ENCODE assay signal across 14 cellular contexts in genomic region chr18:11859282-11859797, GRCh38. TPM values are rescaled to one million over a fixed set of nuclear protein-coding genes. Genes with fewer than 3 reads are reported as not detected.
DNase-seq lines count a peak whose midpoint lies in the region; ATAC-seq and TF ChIP-seq lines count a peak whose summit lies in the region.
"Had no signal": no experiment of that assay in that cellular context is flagged by ENCODE, and none has a peak within 500 bp of the region (broad histone marks: within the 10 kb centered on the region; RNA-seq: fewer than 3 reads in every experiment).

No MANE protein-coding gene starts in this region.

- H3K9ac ChIP-seq in mesendoderm (ENCODE audit: low read length): no peak overlapping the region

- H3K9me3 Mint-ChIP-seq in activated CD8-positive, alpha-beta T cell treated with anti-CD3 and anti-CD28 coated beads for 36 hours: no peaks in the 10 kb centered on the region
- no peaks in the 10 kb centered on the region for H3K9me3 Mint-ChIP-seq in activated CD8-positive, alpha-beta T cell treated with anti-CD3 and anti-CD28 coated beads, Interleukin-2, amount 10 ng/mL, durations not matched to agents 7 days and 5 days (ENCODE audit: insufficient read depth)
- no peaks in the 10 kb centered on the region for H3K9me3 Mint-ChIP-seq in activated T-helper 2 cell treated with anti-CD3 and anti-CD28 coated beads, Interferon-gamma antibody, Interleukin-2, Interleukin-4, amounts not matched to agents 10 μg/mL and 5 μg/mL and 100 μg/mL, durations not matched to agents 14 hours and 24 hours and 36 hours
- H3K9me3 Mint-ChIP-seq: CD8-positive, alpha-beta memory T cell had no signal

- no peak overlapping the region for H3K56ac ChIP-seq in mesendoderm (ENCODE audit: low read length)

- H4K8ac ChIP-seq in mesendoderm (ENCODE audit: low read depth, low read length): no peak overlapping the region

- no peak overlapping the region for H3K4me3 Mint-ChIP-seq in activated CD8-positive, alpha-beta T cell treated with anti-CD3 and anti-CD28 coated beads for 36 hours
- H3K4me3 Mint-ChIP-seq in activated CD8-positive, alpha-beta T cell treated with anti-CD3 and anti-CD28 coated beads, Interleukin-2, amount 10 ng/mL, durations not matched to agents 7 days and 5 days: no peak overlapping the region
- H3K4me3 Mint-ChIP-seq in activated T-helper 2 cell treated with anti-CD3 and anti-CD28 coated beads, Interferon-gamma antibody, Interleukin-2, Interleukin-4, amounts not matched to agents 10 μg/mL and 5 μg/mL and 100 μg/mL, durations not matched to agents 14 hours and 24 hours and 36 hours (ENCODE audit: low read depth): no peak overlapping the region
- H3K4me3 Mint-ChIP-seq: CD8-positive, alpha-beta memory T cell had no signal

- H3K27me3 Mint-ChIP-seq in activated CD8-positive, alpha-beta T cell treated with anti-CD3 and anti-CD28 coated beads for 36 hours: no peaks in the 10 kb centered on the region
- no peaks in the 10 kb centered on the region for H3K27me3 Mint-ChIP-seq in activated CD8-positive, alpha-beta T cell treated with anti-CD3 and anti-CD28 coated beads, Interleukin-2, amount 10 ng/mL, durations not matched to agents 7 days and 5 days (ENCODE audit: low read depth)
- no peaks in the 10 kb centered on the region for H3K27me3 Mint-ChIP-seq in activated T-helper 2 cell treated with anti-CD3 and anti-CD28 coated beads, Interferon-gamma antibody, Interleukin-2, Interleukin-4, amounts not matched to agents 10 μg/mL and 5 μg/mL and 100 μg/mL, durations not matched to agents 14 hours and 24 hours and 36 hours (ENCODE audit: low read depth)

- no peak overlapping the region for H3K4me2 ChIP-seq in mesendoderm (ENCODE audit: low read length)

- H3K9me3 ChIP-seq in thyroid gland: no peaks in the 10 kb centered on the region
- H3K9me3 ChIP-seq: upper lobe of left lung had no signal

- POLR2A ChIA-PET in activated CD8-positive, alpha-beta T cell treated with anti-CD3 and anti-CD28 coated beads for 36 hours (lab: Charles Lee): interaction anchor here (0.6 kb wide), 1 partner anchor 22 kb away, joined by 3 read pairs; no protein-coding TSS in a partner anchor
- POLR2A ChIA-PET in activated CD8-positive, alpha-beta T cell treated with anti-CD3 and anti-CD28 coated beads, Interleukin-2, amount 10 ng/mL, durations not matched to agents 7 days and 5 days (lab: Charles Lee): no interaction called here

- peaks cover 14% of the 10 kb centered on the region for H3K4me1 Mint-ChIP-seq in activated CD8-positive, alpha-beta T cell treated with anti-CD3 and anti-CD28 coated beads for 36 hours (ENCODE audit: low read depth)
- H3K4me1 Mint-ChIP-seq in activated CD8-positive, alpha-beta T cell treated with anti-CD3 and anti-CD28 coated beads, Interleukin-2, amount 10 ng/mL, durations not matched to agents 7 days and 5 days (ENCODE audit: low read depth): peaks cover 1% of the 10 kb centered on the region
- peaks cover 30% of the 10 kb centered on the region for H3K4me1 Mint-ChIP-seq in activated T-helper 2 cell treated with anti-CD3 and anti-CD28 coated beads, Interferon-gamma antibody, Interleukin-2, Interleukin-4, amounts not matched to agents 10 μg/mL and 5 μg/mL and 100 μg/mL, durations not matched to agents 14 hours and 24 hours and 36 hours (ENCODE audit: low read depth)

- H3K27ac ChIP-seq in mesendoderm (ENCODE audit: low read depth, low read length): no peak overlapping the region
- H3K27ac ChIP-seq in thyroid gland: peak overlapping the region; percentile 38 to 94 (median 86)
- H3K27ac ChIP-seq: upper lobe of left lung had no signal

- intact Hi-C loops in activated CD8-positive, alpha-beta T cell treated with anti-CD3 and anti-CD28 coated beads for 36 hours (cut with micrococcal nuclease): no loop called here
- intact Hi-C loops in activated T-helper 2 cell treated with anti-CD3 and anti-CD28 coated beads, Interferon-gamma antibody, Interleukin-2, Interleukin-4, amounts not matched to agents 10 μg/mL and 5 μg/mL and 100 μg/mL, durations not matched to agents 14 hours and 24 hours and 36 hours (cut with micrococcal nuclease): loop anchor here (10.0 kb wide), 1 partner anchor 95 kb away; no protein-coding TSS in a partner anchor
- intact Hi-C loops in thyroid gland (cut with DNase I): loop anchor here (10.0 kb wide), 2 partner anchors 45 to 165 kb away; partner anchors contain the start of gene MPPE1

- no peak overlapping the region for H2BK120ac ChIP-seq in mesendoderm (ENCODE audit: low read depth, low read length)

- no peak for TF ChIP-seq POLR2A in thyroid gland (IDR thresholded peaks at IDR 0.05)

- H3K79me1 ChIP-seq in mesendoderm (ENCODE audit: low read length): no peaks in the 10 kb centered on the region

- ATAC-seq in activated CD8-positive, alpha-beta T cell treated with anti-CD3 and anti-CD28 coated beads for 36 hours: no peak
- no peak for ATAC-seq in activated CD8-positive, alpha-beta T cell treated with anti-CD3 and anti-CD28 coated beads, Interleukin-2, amount 10 ng/mL, durations not matched to agents 7 days and 5 days

- no peaks in the 10 kb centered on the region for H3K79me2 ChIP-seq in mesendoderm (ENCODE audit: control insufficient read depth, insufficient read depth, low read length)

- no peak overlapping the region for H3K23ac ChIP-seq in mesendoderm (ENCODE audit: low read length)

- H3K4me1 ChIP-seq in mesendoderm (ENCODE audit: control insufficient read depth, low read depth, low read length): peaks cover 4% of the 10 kb centered on the region
- peaks cover 44 to 72% of the 10 kb centered on the region in 2 donors for H3K4me1 ChIP-seq in thyroid gland

- H2AK5ac ChIP-seq in mesendoderm (ENCODE audit: low read length): peak overlapping the region; percentile 27

- H3K4ac ChIP-seq in mesendoderm (ENCODE audit: low read depth, low read length): no peak overlapping the region

- CTCF ChIA-PET in activated CD8-positive, alpha-beta T cell treated with anti-CD3 and anti-CD28 coated beads for 36 hours (lab: Charles Lee): no interaction called here
- CTCF ChIA-PET in activated CD8-positive, alpha-beta T cell treated with anti-CD3 and anti-CD28 coated beads, Interleukin-2, amount 10 ng/mL, durations not matched to agents 7 days and 5 days (lab: Charles Lee): no interaction called here

- H3K36me3 Mint-ChIP-seq in activated CD8-positive, alpha-beta T cell treated with anti-CD3 and anti-CD28 coated beads for 36 hours (ENCODE audit: low read depth): peaks cover 1% of the 10 kb centered on the region
- H3K36me3 Mint-ChIP-seq in activated CD8-positive, alpha-beta T cell treated with anti-CD3 and anti-CD28 coated beads, Interleukin-2, amount 10 ng/mL, durations not matched to agents 7 days and 5 days (ENCODE audit: low read depth): no peaks in the 10 kb centered on the region
- H3K36me3 Mint-ChIP-seq in activated T-helper 2 cell treated with anti-CD3 and anti-CD28 coated beads, Interferon-gamma antibody, Interleukin-2, Interleukin-4, amounts not matched to agents 10 μg/mL and 5 μg/mL and 100 μg/mL, durations not matched to agents 14 hours and 24 hours and 36 hours (ENCODE audit: low read depth): peaks cover 4% of the 10 kb centered on the region

- H3K36me3 ChIP-seq in mesendoderm (ENCODE audit: control insufficient read depth, insufficient read depth, low read length) (no peaks in the 10 kb centered on the region), thyroid gland (no peaks in the 10 kb centered on the region)

- H2BK5ac ChIP-seq in mesendoderm (ENCODE audit: low read length): no peak overlapping the region

- peak overlapping the region; percentile 45 for H3K27ac Mint-ChIP-seq in activated CD8-positive, alpha-beta T cell treated with anti-CD3 and anti-CD28 coated beads for 36 hours
- H3K27ac Mint-ChIP-seq in activated CD8-positive, alpha-beta T cell treated with anti-CD3 and anti-CD28 coated beads, Interleukin-2, amount 10 ng/mL, durations not matched to agents 7 days and 5 days: no peak overlapping the region
- peak overlapping the region; percentile 7 for H3K27ac Mint-ChIP-seq in activated T-helper 2 cell treated with anti-CD3 and anti-CD28 coated beads, Interferon-gamma antibody, Interleukin-2, Interleukin-4, amounts not matched to agents 10 μg/mL and 5 μg/mL and 100 μg/mL, durations not matched to agents 14 hours and 24 hours and 36 hours

- H3K4me3 ChIP-seq in mesendoderm (ENCODE audit: low read length): no peak overlapping the region
- H3K4me3 ChIP-seq in thyroid gland (replicated peaks in 1 of 3): no peak overlapping the region
- H3K4me3 ChIP-seq: upper lobe of left lung had no signal

- WGBS in mesendoderm (ENCODE audit: extremely low coverage, insufficient coverage, low lambda C conversion rate): no CpG with 5 or more reads among the region's 6 CpGs
- 93 to 98% methylated on average over 6 of the region's 6 CpGs for WGBS in thyroid gland, 2 donors

- no peak overlapping the region for H2BK15ac ChIP-seq in mesendoderm (replicated peaks; ENCODE audit: low read depth)

- DNase-seq in activated CD8-positive, alpha-beta T cell treated with anti-CD3 and anti-CD28 coated beads for 36 hours: no peak
- DNase-seq in activated CD8-positive, alpha-beta T cell treated with anti-CD3 and anti-CD28 coated beads, Interleukin-2, amount 10 ng/mL, durations not matched to agents 7 days and 5 days: no peak
- DNase-seq in activated T-helper 2 cell treated with anti-CD3 and anti-CD28 coated beads, Interferon-gamma antibody, Interleukin-2, Interleukin-4, amounts not matched to agents 10 μg/mL and 5 μg/mL and 100 μg/mL, durations not matched to agents 14 hours and 24 hours and 36 hours (ENCODE audit: low spot score): no peak
- DNase-seq in mesendoderm (peak; percentile 60), thyroid gland (peak in 1 of 2 donors; percentile 11), DMS79 treated with DMSO at 0.1 percent for 48 hours (lab: John Stamatoyannopoulos, UW) (no peak), T1000 (lab: John Stamatoyannopoulos, UW) (no peak), HuH-7.5 (ENCODE audit: low spot score) (no peak)
- DNase-seq: activated naive CD4-positive, alpha-beta T cell treated with anti-CD3 and anti-CD28 coated beads, Interleukin-2, amount 50 U/mL, for 16 hours; CD8-positive, alpha-beta memory T cell; kidney; NCI-H1092; stimulated activated CD4-positive, alpha-beta T cell treated with anti-CD3 and anti-CD28 coated beads, Interleukin-1b, Interleukin-23, amount 100 ng/mL, for 48 hours; upper lobe of left lung had no signal

- H3K18ac ChIP-seq in mesendoderm (ENCODE audit: low read length): no peak overlapping the region

- no peak for TF ChIP-seq CTCF in activated CD8-positive, alpha-beta T cell treated with anti-CD3 and anti-CD28 coated beads for 36 hours (IDR thresholded peaks at IDR 0.05)
- no peak for TF ChIP-seq CTCF in thyroid gland (IDR thresholded peaks at IDR 0.05)

- no peak overlapping the region for H4K5ac ChIP-seq in mesendoderm (ENCODE audit: low read length)

- H3K27me3 ChIP-seq in mesendoderm (ENCODE audit: insufficient read depth, low read length, poor library complexity): no peaks in the 10 kb centered on the region
- H3K27me3 ChIP-seq in thyroid gland: no peaks in the 10 kb centered on the region
- H3K27me3 ChIP-seq: upper lobe of left lung had no signal

RNA-seq across cellular contexts. Expression of gene CHMP1B, which starts 8.1 kb away (rescaled TPM):
- total RNA-seq in activated CD8-positive, alpha-beta T cell treated with anti-CD3 and anti-CD28 coated beads for 36 hours: 10 to 100 TPM; 24.8 to 25.8 TPM
- total RNA-seq in activated CD8-positive, alpha-beta T cell treated with anti-CD3 and anti-CD28 coated beads, Interleukin-2, amount 10 ng/mL, durations not matched to agents 7 days and 5 days: 10 to 100 TPM; 21.1 to 22.8 TPM
- total RNA-seq in activated T-helper 2 cell treated with anti-CD3 and anti-CD28 coated beads, Interferon-gamma antibody, Interleukin-2, Interleukin-4, amounts not matched to agents 10 μg/mL and 5 μg/mL and 100 μg/mL, durations not matched to agents 14 hours and 24 hours and 36 hours: 27.3 and 28.3 TPM in 2 replicates
- polyA plus RNA-seq in mesendoderm (2013, experiment 1 of 2): 35.3 TPM
- 36.3 TPM for polyA plus RNA-seq in mesendoderm (2013, experiment 2 of 2)
- 10 to 100 TPM; 75.4 to 99.5 (median 85.9) TPM for total RNA-seq in thyroid gland

RNA-seq across cellular contexts. Expression of gene MPPE1, which starts 48.8 kb away (rescaled TPM):
- total RNA-seq in activated CD8-positive, alpha-beta T cell treated with anti-CD3 and anti-CD28 coated beads for 36 hours: 10 to 100 TPM; 21.7 to 22.4 TPM
- total RNA-seq in activated CD8-positive, alpha-beta T cell treated with anti-CD3 and anti-CD28 coated beads, Interleukin-2, amount 10 ng/mL, durations not matched to agents 7 days and 5 days: 10 to 100 TPM; 40.0 to 41.6 TPM
- 37.5 and 40.6 TPM in 2 replicates for total RNA-seq in activated T-helper 2 cell treated with anti-CD3 and anti-CD28 coated beads, Interferon-gamma antibody, Interleukin-2, Interleukin-4, amounts not matched to agents 10 μg/mL and 5 μg/mL and 100 μg/mL, durations not matched to agents 14 hours and 24 hours and 36 hours
- polyA plus RNA-seq in mesendoderm (2013, experiment 1 of 2): 6.4 TPM
- 5.0 TPM for polyA plus RNA-seq in mesendoderm (2013, experiment 2 of 2)
- total RNA-seq in thyroid gland: 100 to 1,000 TPM in 1 of 4 donors, 10 to 100 TPM in 3; 50.0 to 111 (median 76.7) TPM
